ENCODE assay signal across 8 cellular contexts in genomic region chr9:128555180-128555721, GRCh38. TPM values are rescaled to one million over a fixed set of nuclear protein-coding genes. Genes with fewer than 3 reads are reported as not detected.
A peak's percentile ranks its signal among the peaks of the same experiment; 100 is the strongest.
DNase-seq lines count a peak whose midpoint lies in the region; ATAC-seq and TF ChIP-seq lines count a peak whose summit lies in the region.

No MANE protein-coding gene starts in this region.

- H3K4me1 ChIP-seq in Panc1 (ENCODE audit: control insufficient read depth, insufficient read depth, low read length): peaks cover 51% of the 10 kb centered on the region
- H3K4me1 ChIP-seq in parathyroid adenoma: peaks cover 15% of the 10 kb centered on the region
- H3K4me1 ChIP-seq in MM.1S (ENCODE audit: low read length): peaks cover 41% of the 10 kb centered on the region

- intact Hi-C loops in Panc1 (cut with micrococcal nuclease; ENCODE audit: unreplicated experiment): no loop called here

- ATAC-seq in Panc1 (no peak), GM21423 (IDR thresholded peaks at IDR 0.05; ENCODE audit: unreplicated experiment) (no peak), omental fat pad (ENCODE audit: low FRiP score) (no peak)

- in situ Hi-C loops in Panc1 (cut with HindIII; ENCODE audit: low pct_unique_long_range_greater_than_20kb, low sequenced_read_pairs): no loop called here

- DNase-seq in ELR (ENCODE audit: low read depth): peak; percentile 86
- peak; percentile 47 for DNase-seq in Panc1 (ENCODE audit: low read depth, low spot score)
- peak; percentile 58 for DNase-seq in epithelial cell of proximal tubule (ENCODE audit: low read depth)
- no peak for DNase-seq in omental fat pad (ENCODE audit: low spot score)
- DNase-seq in COR-L47 (lab: John Stamatoyannopoulos, UW): no peak
- no peak for DNase-seq in MM.1S

- POLR2A ChIA-PET in Panc1 (lab: Charles Lee): no interaction called here

- peak overlapping the region; percentile 75 for H3K4me2 ChIP-seq in parathyroid adenoma (ENCODE audit: low read length)
- no peak overlapping the region for H3K4me2 ChIP-seq in MM.1S (ENCODE audit: low read depth, low read length)

- no peak for TF ChIP-seq CTCF in Panc1 (IDR thresholded peaks at IDR 0.05)
- TF ChIP-seq CTCF in epithelial cell of proximal tubule (conservative IDR thresholded peaks at IDR 0.05; ENCODE audit: low read depth, low read length): no peak
- no peak for TF ChIP-seq CTCF in parathyroid adenoma (IDR thresholded peaks at IDR 0.05)
- no peak for TF ChIP-seq CTCF in omental fat pad (IDR thresholded peaks at IDR 0.05)
- no peak for TF ChIP-seq CTCF in MM.1S (IDR thresholded peaks at IDR 0.05; ENCODE audit: low read length)

- no peak overlapping the region for H3K9ac ChIP-seq in parathyroid adenoma
- no peak overlapping the region for H3K9ac ChIP-seq in MM.1S (ENCODE audit: low read length)

- H3K4me3 ChIP-seq in Panc1 (ENCODE audit: low read depth in 2 of 2, low read length in 2 of 2): peak overlapping the region; percentile 80 to 83
- H3K4me3 ChIP-seq in epithelial cell of proximal tubule (ENCODE audit: low read depth, low read length): no peak overlapping the region
- H3K4me3 ChIP-seq in parathyroid adenoma (ENCODE audit: low read depth, low read length): peak overlapping the region; percentile 32
- no peak overlapping the region for H3K4me3 ChIP-seq in MM.1S (ENCODE audit: low read length)

- no peaks in the 10 kb centered on the region for H3K9me2 ChIP-seq in MM.1S (replicated peaks; ENCODE audit: insufficient read depth, low read length)

- peaks cover 6% of the 10 kb centered on the region for H3K79me2 ChIP-seq in parathyroid adenoma
- H3K79me2 ChIP-seq in MM.1S (ENCODE audit: low read length): peaks cover 65% of the 10 kb centered on the region

- BruUV-seq in Panc1 (replicated peaks; lab: Mats Ljungman, UMichigan): no TSS peak

- H3F3A ChIP-seq in MM.1S (ENCODE audit: insufficient read depth, low read length): peaks cover 29% of the 10 kb centered on the region

- H3K27me3 ChIP-seq in Panc1 (ENCODE audit: control insufficient read depth, insufficient read depth, low read length) (no peaks in the 10 kb centered on the region), parathyroid adenoma (ENCODE audit: control insufficient read depth, insufficient read depth, low read length) (no peaks in the 10 kb centered on the region), MM.1S (replicated peaks; ENCODE audit: insufficient read depth, low read length) (no peaks in the 10 kb centered on the region)

- H3K27ac ChIP-seq in Panc1 (ENCODE audit: low read length) (peak overlapping the region; percentile 89), parathyroid adenoma (peak overlapping the region; percentile 82), MM.1S (ENCODE audit: low read length) (no peak overlapping the region)

- H2AFZ ChIP-seq in parathyroid adenoma: no peak overlapping the region
- no peak overlapping the region for H2AFZ ChIP-seq in MM.1S (ENCODE audit: low read length)

- no peaks in the 10 kb centered on the region for H4K20me1 ChIP-seq in MM.1S (ENCODE audit: insufficient read depth, low read length)

- H3K36me3 ChIP-seq in Panc1 (ENCODE audit: control insufficient read depth, insufficient read depth, low read length) (no peaks in the 10 kb centered on the region), parathyroid adenoma (ENCODE audit: control insufficient read depth, insufficient read depth, low read length) (no peaks in the 10 kb centered on the region), MM.1S (replicated peaks; ENCODE audit: insufficient read depth, low read length) (no peaks in the 10 kb centered on the region)

- CTCF ChIA-PET in Panc1 (lab: Charles Lee): interaction anchor here (0.7 kb wide), 1 partner anchor 13 kb away, joined by 5 read pairs; no protein-coding TSS in a partner anchor

- H3K9me3 ChIP-seq in Panc1 (ENCODE audit: control insufficient read depth, insufficient read depth, low read depth, low read length) (no peaks in the 10 kb centered on the region), parathyroid adenoma (ENCODE audit: control insufficient read depth, low read length) (no peaks in the 10 kb centered on the region), MM.1S (replicated peaks; ENCODE audit: insufficient read depth, low read length) (no peaks in the 10 kb centered on the region)

RNA-seq across cellular contexts. Expression of gene SPTAN1, which starts 2.9 kb away (rescaled TPM):
- 229 TPM for total RNA-seq in Panc1 (2021; ENCODE audit: unreplicated experiment)
- 180 TPM for polyA plus RNA-seq in Panc1 (2012; ENCODE audit: insufficient read length)
- 166 and 193 TPM in 2 replicates for total RNA-seq in epithelial cell of proximal tubule
- 100 to 1,000 TPM; 231 to 381 (median 300) TPM for total RNA-seq in omental fat pad

RNA-seq across cellular contexts. Expression of gene GLE1, which starts 50.7 kb away (rescaled TPM):
- 25.9 TPM for total RNA-seq in Panc1 (2021; ENCODE audit: unreplicated experiment)
- 16.1 TPM for polyA plus RNA-seq in Panc1 (2012; ENCODE audit: insufficient read length)
- total RNA-seq in epithelial cell of proximal tubule: 25.4 and 28.8 TPM in 2 replicates
- 10 to 100 TPM; 13.0 to 22.4 (median 19.9) TPM for total RNA-seq in omental fat pad

Comparison
In these comparisons a context has a peak if more than half of its experiments do, and no peak if none do; other contexts are left out.
1. DNase-seq: peak in ELR (single experiment), Panc1 (single experiment) and epithelial cell of proximal tubule (single experiment); none in omental fat pad (single experiment), COR-L47 (single experiment) and MM.1S (single experiment).
2. H3K4me3 ChIP-seq: peak in Panc1 (2 of 2) and parathyroid adenoma (single experiment); none in epithelial cell of proximal tubule (single experiment) and MM.1S (single experiment).